In the genomic region with DNA sequence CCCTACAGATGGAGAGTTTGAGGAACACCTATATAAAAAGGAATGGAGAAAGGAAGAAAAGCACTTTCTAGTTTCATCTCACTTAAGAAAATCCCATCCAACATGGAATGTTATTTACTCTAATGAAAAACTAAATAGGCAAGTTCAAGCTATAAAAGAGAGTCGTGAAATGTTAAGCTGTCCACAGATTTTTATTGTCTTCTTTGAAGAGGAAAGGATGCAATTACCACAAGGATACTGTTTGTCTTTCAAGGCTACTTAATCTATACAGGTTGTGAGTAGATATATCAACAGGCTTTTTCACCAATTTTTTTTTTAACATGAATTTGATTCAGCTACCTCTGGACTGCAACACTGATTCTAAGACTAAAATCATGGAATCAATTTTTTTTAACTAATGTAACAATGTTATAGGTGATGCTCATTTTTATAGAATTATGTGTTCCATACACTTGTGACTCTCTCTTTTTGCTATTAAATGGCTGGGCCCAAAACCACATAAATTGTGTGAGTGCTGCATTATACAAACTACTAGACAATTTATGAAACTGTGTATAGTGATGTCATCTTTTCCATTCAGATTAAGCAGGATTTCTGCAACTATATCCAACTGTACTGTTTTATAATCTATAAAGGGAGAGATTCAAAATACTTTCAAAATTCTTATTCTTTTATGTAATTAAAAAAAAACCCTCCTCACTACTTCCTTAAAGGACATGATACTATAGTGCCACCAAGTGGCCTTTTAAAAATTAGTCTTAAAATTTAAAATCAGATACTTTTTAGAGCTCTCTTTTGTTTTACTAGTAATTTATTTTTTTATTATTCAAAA, we compare ENCODE assay signal across 8 cellular contexts. TPM values are rescaled to one million over a fixed set of nuclear protein-coding genes. Genes with fewer than 3 reads are reported as not detected.
DNase-seq lines count a peak whose midpoint lies in the region; ATAC-seq and TF ChIP-seq lines count a peak whose summit lies in the region.

No MANE protein-coding gene starts in this region.

- H3K4me2 ChIP-seq in Loucy (ENCODE audit: low read depth, low read length, poor library complexity, severe bottlenecking), result no peak overlapping the region

- no peaks in the 10 kb centered on the region for H3K9me3 ChIP-seq in Loucy (ENCODE audit: insufficient read depth, low read depth, low read length)
- no peaks in the 10 kb centered on the region for H3K9me3 ChIP-seq in SK-N-MC (ENCODE audit: low read depth, low read length)

- H3K36me3 ChIP-seq in Loucy (ENCODE audit: insufficient read depth, low read length) (no peaks in the 10 kb centered on the region), SK-N-MC (ENCODE audit: insufficient read depth, low read length) (peaks cover 6% of the 10 kb centered on the region; the same call in 1 of the 2 replicates)

- peaks cover 26% of the 10 kb centered on the region for H3K4me1 ChIP-seq in Loucy (ENCODE audit: insufficient read depth, low read length, poor library complexity, severe bottlenecking)

- H3K9ac ChIP-seq in Loucy (ENCODE audit: low read depth, low read length, poor library complexity, severe bottlenecking) (peak overlapping the region; percentile 14), SK-N-MC (ENCODE audit: insufficient read length) (no peak overlapping the region)

- no peaks in the 10 kb centered on the region for H4K20me1 ChIP-seq in Loucy (ENCODE audit: insufficient read depth, low read length, poor library complexity, severe bottlenecking)

- in situ Hi-C loops in Caki2 (cut with HindIII; ENCODE audit: low pct_unique_long_range_greater_than_20kb, low sequenced_read_pairs), result no loop called here

- no peaks in the 10 kb centered on the region for H3K27me3 ChIP-seq in Loucy (ENCODE audit: insufficient read depth, low read length, poor library complexity, severe bottlenecking)

- no peaks in the 10 kb centered on the region for H3K9me2 ChIP-seq in Loucy (replicated peaks; ENCODE audit: low read depth, low read length)

- H3K27ac ChIP-seq in SK-N-MC, result no peak overlapping the region

- intact Hi-C loops in sciatic nerve (cut with DNase I), result loop anchor here (10.0 kb wide), 1 partner anchor 291 kb away; a partner anchor contains a TSS

- TF ChIP-seq CTCF in Loucy (conservative IDR thresholded peaks at IDR 0.05; ENCODE audit: low read length) (peak; percentile 62), fibroblast of the aortic adventitia (IDR thresholded peaks at IDR 0.05; ENCODE audit: insufficient read depth, low read length) (peak; percentile 38)

- H3K79me2 ChIP-seq in Loucy (ENCODE audit: insufficient read depth, low read length), result no peaks in the 10 kb centered on the region

- H2AFZ ChIP-seq in Loucy (ENCODE audit: low read length), result no peak overlapping the region

- DNase-seq in Caki2 (ENCODE audit: low read depth) (peak; percentile 29), SK-N-MC (ENCODE audit: low read depth, low spot score) (peak; percentile 8), fibroblast of the aortic adventitia (ENCODE audit: low read depth) (peak; percentile 82), sciatic nerve (ENCODE audit: low spot score) (no peak)

- no peaks in the 10 kb centered on the region; the same call in 1 of the 2 replicates for H3F3A ChIP-seq in Loucy (ENCODE audit: low read depth)

- peak; percentile 63 for ATAC-seq in sciatic nerve
- no peak for ATAC-seq in GM19397 (IDR thresholded peaks at IDR 0.05; ENCODE audit: unreplicated experiment)
- ATAC-seq in HG03354 (IDR thresholded peaks at IDR 0.05; ENCODE audit: poor library complexity, severe bottlenecking, unreplicated experiment), result no peak
- no peak for ATAC-seq in GM21423 (IDR thresholded peaks at IDR 0.05; ENCODE audit: unreplicated experiment)

- H3K4me3 ChIP-seq in Loucy (ENCODE audit: low read length, poor library complexity, severe bottlenecking) (no peak overlapping the region), SK-N-MC (no peak overlapping the region), fibroblast of the aortic adventitia (ENCODE audit: low read depth, low read length) (no peak overlapping the region)

RNA-seq across cellular contexts. Expression of a gene that starts 26.7 kb away (rescaled TPM):
- 19.6 and 23.5 TPM in 2 replicates for total RNA-seq in Caki2 (2014; rRNA removed; shearing (Covaris generic); ENCODE audit: low replicate concordance)
- 2.8 and 44.5 TPM in 2 replicates for total RNA-seq in fibroblast of the aortic adventitia (ENCODE audit: low replicate concordance)
- 5.3 TPM for total RNA-seq in sciatic nerve
